In genomic region chr19:49746206-49746958, GRCh38 we compare ENCODE assay signal across 8 cellular contexts. TPM values are rescaled to one million over a fixed set of nuclear protein-coding genes. Genes with fewer than 3 reads are reported as not detected.
A peak's percentile ranks its signal among the peaks of the same experiment; 100 is the strongest.
DNase-seq lines count a peak whose midpoint lies in the region; ATAC-seq and TF ChIP-seq lines count a peak whose summit lies in the region.

No MANE protein-coding gene starts in this region.

- H3K36me3 Mint-ChIP-seq in naive B cell (peaks cover 0 to 5% of the 10 kb centered on the region in 2 donors), type B pancreatic cell (no peaks in the 10 kb centered on the region)

- H3K27ac Mint-ChIP-seq in naive B cell: peak overlapping the region in 2 of 6 donors; percentile 36 to 73
- H3K27ac Mint-ChIP-seq in type B pancreatic cell: no peak overlapping the region

- H3K4me3 Mint-ChIP-seq in naive B cell (peak overlapping the region in 2 of 8 donors; percentile 10 to 34), type B pancreatic cell (no peak overlapping the region)

- DNase-seq in GM10248 (ENCODE audit: extremely low spot score) (peak; percentile 38), T1000 (lab: John Stamatoyannopoulos, UW) (peak; percentile 89), cerebellar cortex (ENCODE audit: low spot score) (peak; percentile 57), naive B cell (peak; percentile 39), cortex of kidney (lab: John Stamatoyannopoulos, UW) (no peak), type B pancreatic cell (ENCODE audit: extremely low spot score, unreplicated experiment) (no peak), NCI-H146 treated with DMSO at 0.1 percent for 48 hours (lab: John Stamatoyannopoulos, UW; ENCODE audit: unreplicated experiment) (no peak)

- H3K27me3 Mint-ChIP-seq in naive B cell (peaks cover 0 to 25% (median 11%) of the 10 kb centered on the region in 3 donors), type B pancreatic cell (no peaks in the 10 kb centered on the region)

- CTCF ChIA-PET in GM10248 (lab: Yijun Ruan, JAX): interaction anchor here (1.3 kb wide), 1 partner anchor 29 kb away, joined by 3 read pairs; no protein-coding TSS in a partner anchor

- H3K4me1 Mint-ChIP-seq in naive B cell (peaks cover 0 to 8% (median 0%) of the 10 kb centered on the region in 3 donors), type B pancreatic cell (ENCODE audit: unreplicated experiment) (no peaks in the 10 kb centered on the region)

- H3K9me3 Mint-ChIP-seq in naive B cell (peaks cover 0 to 6% (median 0%) of the 10 kb centered on the region in 7 donors), type B pancreatic cell (no peaks in the 10 kb centered on the region)

- POLR2A ChIA-PET in GM10248 (lab: Yijun Ruan, JAX): no interaction called here

- TF ChIP-seq CTCF in GM10248 (IDR thresholded peaks at IDR 0.05; ENCODE audit: control extremely low read depth, extremely low read depth, low read depth, missing control alignments) (no peak), type B pancreatic cell (conservative IDR thresholded peaks at IDR 0.05) (no peak)

- ATAC-seq in naive B cell (ENCODE audit: low read depth in 2 of 2): peak; percentile 66 to 83
- no peak for ATAC-seq in GM21447 (IDR thresholded peaks at IDR 0.05; ENCODE audit: unreplicated experiment)

RNA-seq across cellular contexts. Expression of gene TSKS, which starts 16.7 kb away (rescaled TPM):
- under 1 TPM in 1 of 6 donors, not detected in 5; 0.18 TPM for polyA plus RNA-seq in naive B cell (ENCODE audit: low read depth in 6 of 6)
- total RNA-seq in type B pancreatic cell (ENCODE audit: low replicate concordance): not detected in 2 replicates

RNA-seq across cellular contexts. Expression of gene AP2A1, which starts 20.4 kb away (rescaled TPM):
- polyA plus RNA-seq in naive B cell (ENCODE audit: low read depth in 6 of 6): 1 to 10 TPM; 3.9 to 8.0 (median 5.0) TPM
- total RNA-seq in type B pancreatic cell (ENCODE audit: low replicate concordance): 75.2 and 82.9 TPM in 2 replicates

RNA-seq across cellular contexts. Expression of gene CPT1C, which starts 55.5 kb away (rescaled TPM):
- not detected for polyA plus RNA-seq in naive B cell (ENCODE audit: low read depth in 6 of 6)
- 7.8 and 65.0 TPM in 2 replicates for total RNA-seq in type B pancreatic cell (ENCODE audit: low replicate concordance)

RNA-seq across cellular contexts. Expression of gene ADM5, which starts 57.0 kb away (rescaled TPM):
- polyA plus RNA-seq in naive B cell (ENCODE audit: low read depth in 6 of 6): under 1 TPM in 4 of 6 donors, not detected in 2; 0.19 to 0.47 (median 0.26) TPM
- total RNA-seq in type B pancreatic cell (ENCODE audit: low replicate concordance): 1.7 and 3.2 TPM in 2 replicates

Comparison
In these comparisons a context has a peak if more than half of its experiments do, and no peak if none do; other contexts are left out.
1. DNase-seq: peak in GM10248 (single experiment), T1000 (single experiment), cerebellar cortex (single experiment) and naive B cell (single experiment); none in cortex of kidney (single experiment), type B pancreatic cell (single experiment) and NCI-H146 treated with DMSO at 0.1 percent for 48 hours (single experiment).